18 cellular contexts compared by ENCODE assay signal in the genomic region with DNA sequence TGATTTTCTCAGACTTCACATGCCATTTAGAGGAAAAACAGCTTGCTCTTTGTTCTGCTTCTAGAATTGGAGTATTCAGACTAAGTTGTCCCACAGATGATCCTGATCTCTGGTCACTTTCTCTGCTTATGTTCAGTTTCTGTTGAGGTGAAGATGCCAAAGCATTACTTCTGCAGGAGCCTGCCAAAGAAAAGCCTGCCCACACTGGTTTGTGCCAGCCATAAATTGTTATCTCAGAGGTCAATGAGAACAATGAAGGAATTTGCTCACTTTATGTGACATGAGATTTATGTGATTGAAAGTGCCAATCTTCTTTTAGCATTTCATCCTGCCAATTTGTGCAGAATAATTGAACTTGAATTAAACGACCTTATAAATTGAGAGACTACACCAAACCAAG.
"Had no signal": no experiment of that assay in that cellular context is flagged by ENCODE, and none has a peak within 500 bp of the region (broad histone marks: within the 10 kb centered on the region; RNA-seq: fewer than 3 reads in every experiment).

No MANE protein-coding gene starts in this region.

- H3K36me3 Mint-ChIP-seq: activated naive CD4-positive, alpha-beta T cell treated with anti-CD3 and anti-CD28 coated beads, Interleukin-2, amount 10 ng/mL, durations not matched to agents 7 days and 5 days; naive thymus-derived CD8-positive, alpha-beta T cell had no signal

- H3K27me3 Mint-ChIP-seq: activated CD4-positive, alpha-beta memory T cell treated with anti-CD3 and anti-CD28 coated beads, Interleukin-2, amount 10 ng/mL, durations not matched to agents 7 days and 5 days; activated CD4-positive, alpha-beta T cell treated with anti-CD3 and anti-CD28 coated beads for 36 hours; activated naive CD4-positive, alpha-beta T cell treated with anti-CD3 and anti-CD28 coated beads, Interleukin-2, amount 10 ng/mL, durations not matched to agents 7 days and 5 days; activated T-cell treated with anti-CD3 and anti-CD28 coated beads, Interleukin-2, amount 50 U/mL, for 24 hours; naive thymus-derived CD8-positive, alpha-beta T cell had no signal

- H3K27me3 ChIP-seq: adrenal gland, cardiac muscle cell, hepatocyte, right atrium auricular region, transverse colon, vagina had no signal

- H3K36me3 ChIP-seq: adrenal gland, cardiac muscle cell, right atrium auricular region, transverse colon, vagina had no signal

- DNase-seq: activated CD4-positive, alpha-beta memory T cell treated with anti-CD3 and anti-CD28 coated beads, Interleukin-2, amount 10 ng/mL, durations not matched to agents 7 days and 5 days; activated CD4-positive, alpha-beta T cell treated with anti-CD3 and anti-CD28 coated beads for 36 hours; activated naive CD4-positive, alpha-beta T cell treated with anti-CD3 and anti-CD28 coated beads, Interleukin-2, amount 10 ng/mL, durations not matched to agents 7 days and 5 days; activated T-cell treated with anti-CD3 and anti-CD28 coated beads, Interleukin-2, amount 50 U/mL, for 24 hours; adrenal gland; islet precursor cell; naive thymus-derived CD8-positive, alpha-beta T cell; stimulated activated CD4-positive, alpha-beta T cell treated with anti-CD3 and anti-CD28 coated beads, Interleukin-4, amount 100 ng/mL, for 4 hours; stimulated activated CD8-positive, alpha-beta memory T cell treated with anti-CD3 and anti-CD28 coated beads, Interleukin-4, amount 100 ng/mL, for 48 hours; stimulated activated naive CD8-positive, alpha-beta T cell treated with anti-CD3 and anti-CD28 coated beads, Interleukin-15, Interleukin-2, amounts not matched to agents 100 U/mL and 50 U/mL, for 24 hours; transverse colon had no signal

- H3K4me3 ChIP-seq: adrenal gland, cardiac muscle cell, hepatocyte, right atrium auricular region, skin epidermis, transverse colon, vagina had no signal

- H3K9me3 ChIP-seq: adrenal gland, right atrium auricular region, transverse colon, vagina had no signal

- H3K27ac ChIP-seq: adrenal gland, cardiac muscle cell, hepatocyte, parathyroid adenoma, right atrium auricular region, skin epidermis, transverse colon, vagina had no signal

- H3K27ac Mint-ChIP-seq: activated CD4-positive, alpha-beta memory T cell treated with anti-CD3 and anti-CD28 coated beads, Interleukin-2, amount 10 ng/mL, durations not matched to agents 7 days and 5 days; activated CD4-positive, alpha-beta T cell treated with anti-CD3 and anti-CD28 coated beads for 36 hours; activated naive CD4-positive, alpha-beta T cell treated with anti-CD3 and anti-CD28 coated beads, Interleukin-2, amount 10 ng/mL, durations not matched to agents 7 days and 5 days; activated T-cell treated with anti-CD3 and anti-CD28 coated beads, Interleukin-2, amount 50 U/mL, for 24 hours; naive thymus-derived CD8-positive, alpha-beta T cell had no signal

- H3K4me1 Mint-ChIP-seq: activated CD4-positive, alpha-beta memory T cell treated with anti-CD3 and anti-CD28 coated beads, Interleukin-2, amount 10 ng/mL, durations not matched to agents 7 days and 5 days; activated CD4-positive, alpha-beta T cell treated with anti-CD3 and anti-CD28 coated beads for 36 hours; activated naive CD4-positive, alpha-beta T cell treated with anti-CD3 and anti-CD28 coated beads, Interleukin-2, amount 10 ng/mL, durations not matched to agents 7 days and 5 days had no signal

- H3K4me3 Mint-ChIP-seq: activated CD4-positive, alpha-beta memory T cell treated with anti-CD3 and anti-CD28 coated beads, Interleukin-2, amount 10 ng/mL, durations not matched to agents 7 days and 5 days; activated CD4-positive, alpha-beta T cell treated with anti-CD3 and anti-CD28 coated beads for 36 hours; activated naive CD4-positive, alpha-beta T cell treated with anti-CD3 and anti-CD28 coated beads, Interleukin-2, amount 10 ng/mL, durations not matched to agents 7 days and 5 days; activated T-cell treated with anti-CD3 and anti-CD28 coated beads, Interleukin-2, amount 50 U/mL, for 24 hours; naive thymus-derived CD8-positive, alpha-beta T cell had no signal

- H3K4me1 ChIP-seq: adrenal gland, right atrium auricular region, vagina had no signal

- H3K9me3 Mint-ChIP-seq: activated CD4-positive, alpha-beta memory T cell treated with anti-CD3 and anti-CD28 coated beads, Interleukin-2, amount 10 ng/mL, durations not matched to agents 7 days and 5 days; activated naive CD4-positive, alpha-beta T cell treated with anti-CD3 and anti-CD28 coated beads, Interleukin-2, amount 10 ng/mL, durations not matched to agents 7 days and 5 days; activated T-cell treated with anti-CD3 and anti-CD28 coated beads, Interleukin-2, amount 50 U/mL, for 24 hours had no signal

- ATAC-seq: activated CD4-positive, alpha-beta T cell treated with anti-CD3 and anti-CD28 coated beads for 36 hours; esophagus mucosa; naive thymus-derived CD8-positive, alpha-beta T cell; stimulated activated naive CD8-positive, alpha-beta T cell treated with anti-CD3 and anti-CD28 coated beads, Interleukin-15, Interleukin-2, amounts not matched to agents 100 U/mL and 50 U/mL, for 24 hours had no signal

- H3K9ac ChIP-seq: parathyroid adenoma had no signal
